Comparison of ENCODE assay signal across 7 cellular contexts in genomic region chr9:132711846-132712245, GRCh38.
"Had no signal": no experiment of that assay in that cellular context is flagged by ENCODE, and none has a peak within 500 bp of the region (broad histone marks: within the 10 kb centered on the region; RNA-seq: fewer than 3 reads in every experiment).

No MANE protein-coding gene starts in this region.

- H3K36me3 Mint-ChIP-seq: IgD-negative memory B cell had no signal

- H3K4me1 Mint-ChIP-seq: IgD-negative memory B cell had no signal

- H3K4me3 ChIP-seq: K562 had no signal

- H3K27ac Mint-ChIP-seq: IgD-negative memory B cell had no signal

- H3K27ac ChIP-seq: HL-60 had no signal

- H3K4me3 Mint-ChIP-seq: IgD-negative memory B cell had no signal

- ATAC-seq: HepG2, K562 had no signal

- DNase-seq: IMR-90, KBM-7, KG1 had no signal

- H3K9me3 Mint-ChIP-seq: IgD-negative memory B cell had no signal
